In the genomic region with DNA sequence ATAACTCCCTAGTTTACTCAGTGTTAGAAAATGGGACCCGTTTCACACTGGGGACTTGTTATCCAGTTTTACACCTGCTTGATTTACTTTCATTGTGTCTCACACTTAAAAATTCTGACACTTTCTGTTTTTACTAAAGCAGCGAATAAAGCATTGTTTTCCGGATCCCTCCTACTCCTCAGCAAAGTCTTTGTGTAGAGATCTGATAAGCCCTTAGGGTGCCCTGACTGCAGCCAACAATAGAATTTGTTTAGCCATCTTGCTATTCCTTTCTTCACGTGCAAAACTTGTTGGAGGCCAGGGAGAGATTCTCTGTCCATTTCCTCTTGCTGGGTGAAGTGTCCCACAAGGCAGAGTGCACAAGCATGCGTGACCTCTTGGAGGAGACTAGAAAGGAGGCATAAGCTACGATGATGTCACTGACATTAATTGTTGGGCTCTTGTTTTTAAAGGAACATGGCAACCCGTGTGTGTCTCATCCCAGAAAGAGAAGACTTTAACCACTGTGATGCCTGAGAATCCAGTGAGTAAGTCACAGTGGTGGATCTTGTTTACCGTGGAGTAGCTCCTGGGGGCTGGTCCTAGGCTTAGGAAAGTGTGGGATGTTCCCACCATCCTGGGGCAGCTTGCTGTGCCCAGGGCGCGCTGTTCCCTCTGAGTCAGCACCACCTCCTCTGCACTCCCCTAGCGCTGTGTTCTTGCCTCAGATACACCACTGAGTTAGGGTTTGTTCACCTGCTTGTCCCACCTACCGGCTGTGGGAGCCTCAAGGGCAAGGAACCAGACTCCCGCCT, we compare ENCODE assay signal across 1 cellular context.
TF ChIP-seq lines count a peak whose summit lies in the region.

No MANE protein-coding gene starts in this region.

TF ChIP-seq in K562, 482 proteins besides CTCF, POLR2A, EP300 and RAD21 (continued from another document and continues in another):
- TF ChIP-seq, protein P1, sequence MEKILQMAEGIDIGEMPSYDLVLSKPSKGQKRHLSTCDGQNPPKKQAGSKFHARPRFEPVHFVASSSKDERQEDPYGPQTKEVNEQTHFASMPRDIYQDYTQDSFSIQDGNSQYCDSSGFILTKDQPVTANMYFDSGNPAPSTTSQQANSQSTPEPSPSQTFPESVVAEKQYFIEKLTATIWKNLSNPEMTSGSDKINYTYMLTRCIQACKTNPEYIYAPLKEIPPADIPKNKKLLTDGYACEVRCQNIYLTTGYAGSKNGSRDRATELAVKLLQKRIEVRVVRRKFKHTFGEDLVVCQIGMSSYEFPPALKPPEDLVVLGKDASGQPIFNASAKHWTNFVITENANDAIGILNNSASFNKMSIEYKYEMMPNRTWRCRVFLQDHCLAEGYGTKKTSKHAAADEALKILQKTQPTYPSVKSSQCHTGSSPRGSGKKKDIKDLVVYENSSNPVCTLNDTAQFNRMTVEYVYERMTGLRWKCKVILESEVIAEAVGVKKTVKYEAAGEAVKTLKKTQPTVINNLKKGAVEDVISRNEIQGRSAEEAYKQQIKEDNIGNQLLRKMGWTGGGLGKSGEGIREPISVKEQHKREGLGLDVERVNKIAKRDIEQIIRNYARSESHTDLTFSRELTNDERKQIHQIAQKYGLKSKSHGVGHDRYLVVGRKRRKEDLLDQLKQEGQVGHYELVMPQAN (IDR thresholded peaks at IDR 0.05; ENCODE audit: borderline replicate concordance): no peak
- TF ChIP-seq ZKSCAN8 (CRISPR knock-in tag; IDR thresholded peaks at IDR 0.05) (0 out of 2 replicates have a peak, but pooled peaks have one; percentile 29), SP1 (CRISPR knock-in tag; IDR thresholded peaks at IDR 0.05) (no peak), SMAD4 (CRISPR knock-in tag; conservative IDR thresholded peaks at IDR 0.05) (0 out of 2 replicates have a peak, but pooled peaks have one; percentile 17), SMARCA4 (IDR thresholded peaks at IDR 0.05) (no peak), MBD2 (IDR thresholded peaks at IDR 0.05; ENCODE audit: borderline replicate concordance, low read depth) (no peak), KDM1A (IDR thresholded peaks at IDR 0.05) (no peak), ZNF507 (tag; conservative IDR thresholded peaks at IDR 0.05) (no peak), CBX2 (IDR thresholded peaks at IDR 0.05; ENCODE audit: insufficient read depth, low read length, poor library complexity, severe bottlenecking) (no peak), CBX8 (IDR thresholded peaks at IDR 0.05; ENCODE audit: borderline replicate concordance, extremely low read depth, low read depth, low read length, poor library complexity, severe bottlenecking) (no peak), KAT8 (IDR thresholded peaks at IDR 0.05; ENCODE audit: low read depth) (no peak), BRD4 (IDR thresholded peaks at IDR 0.05) (no peak), CEBPG (CRISPR knock-in tag; IDR thresholded peaks at IDR 0.05) (no peak), CEBPG (tag; conservative IDR thresholded peaks at IDR 0.05 in 1 of 2, IDR thresholded peaks at IDR 0.05 in 1 of 2) (no peak), SRF (CRISPR knock-in tag; IDR thresholded peaks at IDR 0.05) (no peak), ATF7 (IDR thresholded peaks at IDR 0.05) (peak; percentile 18; the same call in 1 of the 2 replicates), PURB (CRISPR knock-in tag; IDR thresholded peaks at IDR 0.05; ENCODE audit: low read depth) (no peak), ZBTB7A (IDR thresholded peaks at IDR 0.05; ENCODE audit: borderline replicate concordance, control insufficient read depth, low read depth, low read length) (no peak), PTBP1 (IDR thresholded peaks at IDR 0.05; ENCODE audit: low read depth, low read length) (no peak), ESRRA (IDR thresholded peaks at IDR 0.05; ENCODE audit: borderline replicate concordance, low read depth) (no peak), ZNF551 (CRISPR knock-in tag; IDR thresholded peaks at IDR 0.05) (no peak), ZNF354B (CRISPR knock-in tag; IDR thresholded peaks at IDR 0.05) (no peak), SOX6 (IDR thresholded peaks at IDR 0.05) (peak; percentile 80)
- TF ChIP-seq, protein P2, sequence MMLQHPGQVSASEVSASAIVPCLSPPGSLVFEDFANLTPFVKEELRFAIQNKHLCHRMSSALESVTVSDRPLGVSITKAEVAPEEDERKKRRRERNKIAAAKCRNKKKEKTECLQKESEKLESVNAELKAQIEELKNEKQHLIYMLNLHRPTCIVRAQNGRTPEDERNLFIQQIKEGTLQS (IDR thresholded peaks at IDR 0.05): peak; percentile 60
- TF ChIP-seq, protein P2 (CRISPR knock-in tag; conservative IDR thresholded peaks at IDR 0.05): no peak
- TF ChIP-seq, protein P3, sequence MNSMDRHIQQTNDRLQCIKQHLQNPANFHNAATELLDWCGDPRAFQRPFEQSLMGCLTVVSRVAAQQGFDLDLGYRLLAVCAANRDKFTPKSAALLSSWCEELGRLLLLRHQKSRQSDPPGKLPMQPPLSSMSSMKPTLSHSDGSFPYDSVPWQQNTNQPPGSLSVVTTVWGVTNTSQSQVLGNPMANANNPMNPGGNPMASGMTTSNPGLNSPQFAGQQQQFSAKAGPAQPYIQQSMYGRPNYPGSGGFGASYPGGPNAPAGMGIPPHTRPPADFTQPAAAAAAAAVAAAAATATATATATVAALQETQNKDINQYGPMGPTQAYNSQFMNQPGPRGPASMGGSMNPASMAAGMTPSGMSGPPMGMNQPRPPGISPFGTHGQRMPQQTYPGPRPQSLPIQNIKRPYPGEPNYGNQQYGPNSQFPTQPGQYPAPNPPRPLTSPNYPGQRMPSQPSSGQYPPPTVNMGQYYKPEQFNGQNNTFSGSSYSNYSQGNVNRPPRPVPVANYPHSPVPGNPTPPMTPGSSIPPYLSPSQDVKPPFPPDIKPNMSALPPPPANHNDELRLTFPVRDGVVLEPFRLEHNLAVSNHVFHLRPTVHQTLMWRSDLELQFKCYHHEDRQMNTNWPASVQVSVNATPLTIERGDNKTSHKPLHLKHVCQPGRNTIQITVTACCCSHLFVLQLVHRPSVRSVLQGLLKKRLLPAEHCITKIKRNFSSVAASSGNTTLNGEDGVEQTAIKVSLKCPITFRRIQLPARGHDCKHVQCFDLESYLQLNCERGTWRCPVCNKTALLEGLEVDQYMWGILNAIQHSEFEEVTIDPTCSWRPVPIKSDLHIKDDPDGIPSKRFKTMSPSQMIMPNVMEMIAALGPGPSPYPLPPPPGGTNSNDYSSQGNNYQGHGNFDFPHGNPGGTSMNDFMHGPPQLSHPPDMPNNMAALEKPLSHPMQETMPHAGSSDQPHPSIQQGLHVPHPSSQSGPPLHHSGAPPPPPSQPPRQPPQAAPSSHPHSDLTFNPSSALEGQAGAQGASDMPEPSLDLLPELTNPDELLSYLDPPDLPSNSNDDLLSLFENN (IDR thresholded peaks at IDR 0.05; ENCODE audit: low read depth in 2 of 2, low read length in 2 of 2): no peak
- TF ChIP-seq, protein P4, sequence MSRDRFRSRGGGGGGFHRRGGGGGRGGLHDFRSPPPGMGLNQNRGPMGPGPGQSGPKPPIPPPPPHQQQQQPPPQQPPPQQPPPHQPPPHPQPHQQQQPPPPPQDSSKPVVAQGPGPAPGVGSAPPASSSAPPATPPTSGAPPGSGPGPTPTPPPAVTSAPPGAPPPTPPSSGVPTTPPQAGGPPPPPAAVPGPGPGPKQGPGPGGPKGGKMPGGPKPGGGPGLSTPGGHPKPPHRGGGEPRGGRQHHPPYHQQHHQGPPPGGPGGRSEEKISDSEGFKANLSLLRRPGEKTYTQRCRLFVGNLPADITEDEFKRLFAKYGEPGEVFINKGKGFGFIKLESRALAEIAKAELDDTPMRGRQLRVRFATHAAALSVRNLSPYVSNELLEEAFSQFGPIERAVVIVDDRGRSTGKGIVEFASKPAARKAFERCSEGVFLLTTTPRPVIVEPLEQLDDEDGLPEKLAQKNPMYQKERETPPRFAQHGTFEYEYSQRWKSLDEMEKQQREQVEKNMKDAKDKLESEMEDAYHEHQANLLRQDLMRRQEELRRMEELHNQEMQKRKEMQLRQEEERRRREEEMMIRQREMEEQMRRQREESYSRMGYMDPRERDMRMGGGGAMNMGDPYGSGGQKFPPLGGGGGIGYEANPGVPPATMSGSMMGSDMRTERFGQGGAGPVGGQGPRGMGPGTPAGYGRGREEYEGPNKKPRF (IDR thresholded peaks at IDR 0.05; ENCODE audit: low read depth, low read length): no peak
- TF ChIP-seq, protein P5, sequence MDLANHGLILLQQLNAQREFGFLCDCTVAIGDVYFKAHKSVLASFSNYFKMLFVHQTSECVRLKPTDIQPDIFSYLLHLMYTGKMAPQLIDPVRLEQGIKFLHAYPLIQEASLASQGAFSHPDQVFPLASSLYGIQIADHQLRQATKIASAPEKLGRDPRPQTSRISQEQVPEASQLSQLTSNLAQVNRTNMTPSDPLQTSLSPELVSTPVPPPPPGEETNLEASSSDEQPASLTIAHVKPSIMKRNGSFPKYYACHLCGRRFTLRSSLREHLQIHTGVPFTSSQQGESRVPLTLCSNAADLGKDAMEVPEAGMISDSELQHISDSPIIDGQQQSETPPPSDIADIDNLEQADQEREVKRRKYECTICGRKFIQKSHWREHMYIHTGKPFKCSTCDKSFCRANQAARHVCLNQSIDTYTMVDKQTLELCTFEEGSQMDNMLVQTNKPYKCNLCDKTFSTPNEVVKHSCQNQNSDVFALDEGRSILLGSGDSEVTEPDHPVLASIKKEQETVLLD (IDR thresholded peaks at IDR 0.05): no peak
- TF ChIP-seq, protein P6, sequence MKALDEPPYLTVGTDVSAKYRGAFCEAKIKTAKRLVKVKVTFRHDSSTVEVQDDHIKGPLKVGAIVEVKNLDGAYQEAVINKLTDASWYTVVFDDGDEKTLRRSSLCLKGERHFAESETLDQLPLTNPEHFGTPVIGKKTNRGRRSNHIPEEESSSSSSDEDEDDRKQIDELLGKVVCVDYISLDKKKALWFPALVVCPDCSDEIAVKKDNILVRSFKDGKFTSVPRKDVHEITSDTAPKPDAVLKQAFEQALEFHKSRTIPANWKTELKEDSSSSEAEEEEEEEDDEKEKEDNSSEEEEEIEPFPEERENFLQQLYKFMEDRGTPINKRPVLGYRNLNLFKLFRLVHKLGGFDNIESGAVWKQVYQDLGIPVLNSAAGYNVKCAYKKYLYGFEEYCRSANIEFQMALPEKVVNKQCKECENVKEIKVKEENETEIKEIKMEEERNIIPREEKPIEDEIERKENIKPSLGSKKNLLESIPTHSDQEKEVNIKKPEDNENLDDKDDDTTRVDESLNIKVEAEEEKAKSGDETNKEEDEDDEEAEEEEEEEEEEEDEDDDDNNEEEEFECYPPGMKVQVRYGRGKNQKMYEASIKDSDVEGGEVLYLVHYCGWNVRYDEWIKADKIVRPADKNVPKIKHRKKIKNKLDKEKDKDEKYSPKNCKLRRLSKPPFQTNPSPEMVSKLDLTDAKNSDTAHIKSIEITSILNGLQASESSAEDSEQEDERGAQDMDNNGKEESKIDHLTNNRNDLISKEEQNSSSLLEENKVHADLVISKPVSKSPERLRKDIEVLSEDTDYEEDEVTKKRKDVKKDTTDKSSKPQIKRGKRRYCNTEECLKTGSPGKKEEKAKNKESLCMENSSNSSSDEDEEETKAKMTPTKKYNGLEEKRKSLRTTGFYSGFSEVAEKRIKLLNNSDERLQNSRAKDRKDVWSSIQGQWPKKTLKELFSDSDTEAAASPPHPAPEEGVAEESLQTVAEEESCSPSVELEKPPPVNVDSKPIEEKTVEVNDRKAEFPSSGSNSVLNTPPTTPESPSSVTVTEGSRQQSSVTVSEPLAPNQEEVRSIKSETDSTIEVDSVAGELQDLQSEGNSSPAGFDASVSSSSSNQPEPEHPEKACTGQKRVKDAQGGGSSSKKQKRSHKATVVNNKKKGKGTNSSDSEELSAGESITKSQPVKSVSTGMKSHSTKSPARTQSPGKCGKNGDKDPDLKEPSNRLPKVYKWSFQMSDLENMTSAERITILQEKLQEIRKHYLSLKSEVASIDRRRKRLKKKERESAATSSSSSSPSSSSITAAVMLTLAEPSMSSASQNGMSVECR (CRISPR knock-in tag; IDR thresholded peaks at IDR 0.05): no peak
- TF ChIP-seq, protein P7, sequence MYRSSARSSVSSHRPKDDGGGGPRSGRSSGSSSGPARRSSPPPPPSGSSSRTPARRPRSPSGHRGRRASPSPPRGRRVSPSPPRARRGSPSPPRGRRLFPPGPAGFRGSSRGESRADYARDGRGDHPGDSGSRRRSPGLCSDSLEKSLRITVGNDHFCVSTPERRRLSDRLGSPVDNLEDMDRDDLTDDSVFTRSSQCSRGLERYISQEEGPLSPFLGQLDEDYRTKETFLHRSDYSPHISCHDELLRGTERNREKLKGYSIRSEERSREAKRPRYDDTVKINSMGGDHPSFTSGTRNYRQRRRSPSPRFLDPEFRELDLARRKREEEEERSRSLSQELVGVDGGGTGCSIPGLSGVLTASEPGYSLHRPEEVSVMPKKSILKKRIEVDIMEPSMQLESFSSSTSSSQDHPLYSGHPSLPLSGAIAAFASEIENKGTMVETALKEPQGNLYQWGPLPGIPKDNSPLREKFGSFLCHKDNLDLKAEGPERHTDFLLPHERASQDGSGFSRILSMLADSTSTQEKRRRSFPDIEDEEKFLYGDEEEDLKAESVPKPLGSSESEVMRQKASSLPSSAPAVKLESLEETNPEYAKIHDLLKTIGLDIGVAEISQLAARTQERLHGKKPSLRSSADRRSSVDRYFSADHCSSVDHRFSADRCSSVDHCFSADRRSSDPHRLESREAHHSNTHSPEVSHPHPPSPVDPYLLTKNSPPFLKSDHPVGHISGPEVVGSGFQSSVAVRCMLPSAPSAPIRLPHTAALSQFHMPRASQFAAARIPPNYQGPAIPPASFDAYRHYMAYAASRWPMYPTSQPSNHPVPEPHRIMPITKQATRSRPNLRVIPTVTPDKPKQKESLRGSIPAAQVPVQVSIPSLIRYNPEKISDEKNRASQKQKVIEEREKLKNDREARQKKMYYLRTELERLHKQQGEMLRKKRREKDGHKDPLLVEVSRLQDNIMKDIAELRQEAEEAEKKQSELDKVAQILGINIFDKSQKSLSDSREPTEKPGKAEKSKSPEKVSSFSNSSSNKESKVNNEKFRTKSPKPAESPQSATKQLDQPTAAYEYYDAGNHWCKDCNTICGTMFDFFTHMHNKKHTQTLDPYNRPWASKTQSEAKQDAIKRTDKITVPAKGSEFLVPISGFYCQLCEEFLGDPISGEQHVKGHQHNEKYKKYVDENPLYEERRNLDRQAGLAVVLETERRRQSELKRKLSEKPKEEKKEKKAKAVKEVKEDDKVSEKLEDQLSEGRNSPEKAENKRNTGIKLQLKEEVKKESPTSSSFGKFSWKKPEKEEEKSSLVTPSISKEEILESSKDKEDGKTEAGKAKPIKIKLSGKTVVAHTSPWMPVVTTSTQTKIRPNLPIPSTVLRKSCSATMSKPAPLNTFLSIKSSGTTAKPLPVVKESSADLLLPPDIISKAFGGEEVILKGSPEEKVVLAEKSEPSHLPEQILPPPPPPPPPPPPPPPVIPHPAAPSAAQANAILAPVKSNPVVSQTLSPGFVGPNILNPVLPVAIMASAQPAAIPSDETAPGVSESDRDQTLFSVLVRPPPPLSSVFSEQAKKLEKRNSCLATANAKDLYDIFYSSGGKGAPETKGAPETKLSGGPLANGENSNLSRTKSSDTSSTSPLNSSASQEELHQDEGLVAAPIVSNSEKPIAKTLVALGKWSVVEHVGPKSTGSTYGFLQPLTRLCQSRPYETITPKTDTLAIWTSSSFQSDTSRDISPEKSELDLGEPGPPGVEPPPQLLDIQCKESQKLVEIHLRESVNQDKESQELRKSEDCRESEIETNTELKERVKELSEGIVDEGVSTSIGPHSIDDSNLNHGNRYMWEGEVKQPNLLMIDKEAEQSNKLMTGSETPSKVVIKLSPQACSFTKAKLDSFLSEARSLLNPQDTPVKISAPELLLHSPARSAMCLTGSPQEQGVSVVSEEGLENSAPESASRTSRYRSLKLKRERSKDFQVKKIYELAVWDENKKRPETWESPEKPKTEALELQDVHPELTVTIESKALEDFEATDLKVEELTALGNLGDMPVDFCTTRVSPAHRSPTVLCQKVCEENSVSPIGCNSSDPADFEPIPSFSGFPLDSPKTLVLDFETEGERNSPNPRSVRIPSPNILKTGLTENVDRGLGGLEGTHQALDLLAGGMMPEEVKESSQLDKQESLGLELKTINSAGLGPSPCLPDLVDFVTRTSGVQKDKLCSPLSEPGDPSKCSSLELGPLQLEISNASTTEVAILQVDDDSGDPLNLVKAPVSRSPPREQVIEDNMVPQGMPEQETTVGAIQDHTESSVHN (IDR thresholded peaks at IDR 0.05; ENCODE audit: borderline replicate concordance in 1 of 2, low read depth in 1 of 2): no peak
